In the genomic region with DNA sequence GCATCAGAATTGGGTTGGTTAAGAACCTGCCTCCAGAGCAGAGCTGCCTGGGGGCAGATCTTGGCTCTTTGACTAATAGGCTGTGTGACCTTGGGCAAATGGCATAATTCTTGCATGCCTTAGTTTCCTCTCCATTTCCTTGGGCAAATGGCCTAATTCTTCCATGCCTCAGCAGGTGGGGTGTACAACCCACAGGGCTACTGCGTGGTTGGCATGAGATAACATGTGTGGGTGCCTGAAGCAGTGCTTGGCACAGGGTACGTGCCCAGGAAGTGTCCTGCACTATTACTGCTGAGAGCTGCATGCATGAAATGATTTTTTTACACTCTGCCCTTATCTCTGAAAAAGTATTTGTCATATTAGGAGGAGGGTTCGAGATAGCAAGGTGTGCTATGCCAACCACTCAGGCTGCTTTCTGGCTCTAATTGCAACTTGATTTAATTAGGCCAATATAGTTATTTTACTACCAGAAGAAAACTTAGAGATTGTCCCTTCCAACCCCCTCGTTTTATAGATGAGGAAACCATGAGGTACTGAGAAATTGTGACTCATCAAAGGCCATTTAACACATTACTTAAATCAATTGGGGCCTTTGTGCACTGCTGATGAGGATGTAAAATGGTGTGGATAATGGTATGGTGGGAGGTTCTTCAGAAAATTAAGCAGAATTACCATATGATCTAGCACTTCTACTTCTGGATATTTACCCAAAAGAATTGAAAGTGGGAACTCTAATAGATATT, we compare ENCODE assay signal across 1 cellular context.
TF ChIP-seq lines count a peak whose summit lies in the region.

No MANE protein-coding gene starts in this region.

TF ChIP-seq in H1, 55 proteins besides CTCF, POLR2A, EP300 and RAD21:
- TF ChIP-seq HDAC2 (IDR thresholded peaks at IDR 0.05; ENCODE audit: borderline replicate concordance in 1 of 2, low read depth in 2 of 2, low read length in 2 of 2) (no peak), RFX5 (IDR thresholded peaks at IDR 0.05; ENCODE audit: borderline replicate concordance, low read depth, low read length) (no peak), NANOG (IDR thresholded peaks at IDR 0.05; ENCODE audit: insufficient read depth, low read depth, low read length, poor library complexity, severe bottlenecking) (no peak), SIRT6 (IDR thresholded peaks at IDR 0.05; ENCODE audit: low read length) (no peak)
